ENCODE assay signal across 11 cellular contexts in the genomic region with DNA sequence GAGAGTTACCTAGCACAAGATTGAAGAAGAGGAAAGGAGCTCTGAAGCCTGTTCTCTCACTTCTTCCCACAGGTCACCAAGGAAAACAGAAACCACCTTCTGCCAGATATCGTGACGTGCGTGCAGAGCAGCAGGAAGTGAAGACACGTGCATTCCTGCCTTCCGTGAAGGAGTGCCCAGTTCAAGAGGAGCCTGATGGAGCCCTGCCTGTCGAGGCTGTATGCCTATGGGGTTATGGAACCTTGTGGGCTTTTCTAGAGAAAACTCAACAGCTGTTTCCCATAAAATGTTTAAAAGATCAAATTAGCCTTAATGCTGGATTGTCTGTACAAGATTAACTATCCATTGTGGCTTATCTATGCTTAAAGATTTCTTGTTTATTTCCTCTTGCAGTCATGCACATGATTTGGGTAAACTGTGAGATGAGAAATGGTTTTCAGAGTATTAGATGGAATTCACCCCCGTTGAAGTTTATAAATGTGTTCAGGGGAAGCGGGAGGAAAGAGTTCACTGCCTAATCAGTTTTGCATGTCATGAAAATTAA.
DNase-seq lines count a peak whose midpoint lies in the region; FAIRE-seq and TF ChIP-seq lines count a peak whose summit lies in the region.
"Had no signal": no experiment of that assay in that cellular context is flagged by ENCODE, and none has a peak within 500 bp of the region (broad histone marks: within the 10 kb centered on the region; RNA-seq: fewer than 3 reads in every experiment).

No MANE protein-coding gene starts in this region.

- FAIRE-seq in GM19239 (lab: Jason Lieb, UNC) = peak; percentile 77

- DNase-seq in CD1c-positive myeloid dendritic cell (ENCODE audit: extremely low spot score) = peak; percentile 44
- DNase-seq in GM19239 (ENCODE audit: insufficient read length, low spot score) = peak; percentile 22
- DNase-seq in activated CD4-positive, alpha-beta T cell treated with anti-CD3 and anti-CD28 coated beads, Interleukin-2, amount 50 U/mL, for 48 hours = peak; percentile 13 to 38
- peak; percentile 61 for DNase-seq in iris pigment epithelial cell (ENCODE audit: low read depth)
- DNase-seq in GM13977 (ENCODE audit: low spot score) = no peak
- no peak for DNase-seq in C1 segment of cervical spinal cord (lab: John Stamatoyannopoulos, UW)
- DNase-seq in nucleus accumbens (lab: John Stamatoyannopoulos, UW) = no peak
- DNase-seq in activated effector memory CD4-positive, alpha-beta T cell treated with anti-CD3 and anti-CD28 coated beads, Interleukin-2, amount 50 U/mL, for 16 hours = no peak
- DNase-seq: amygdala, DMS79 treated with DMSO at 0.1 percent for 48 hours, head of caudate nucleus had no signal

- no peak for TF ChIP-seq CTCF in GM13977 (IDR thresholded peaks at IDR 0.05; ENCODE audit: extremely low read depth, insufficient read depth, missing control alignments)

- in situ Hi-C loops in GM13977 (cut with MboI; ENCODE audit: low pct_unique_long_range_greater_than_20kb, low sequenced_read_pairs, unreplicated experiment) = no loop called here

Comparison
In these comparisons a context has a peak if more than half of its experiments do, and no peak if none do; other contexts are left out.
1. DNase-seq: peak in CD1c-positive myeloid dendritic cell (single experiment), GM19239 (single experiment), activated CD4-positive, alpha-beta T cell treated with anti-CD3 and anti-CD28 coated beads, Interleukin-2, amount 50 U/mL, for 48 hours (2 of 2) and iris pigment epithelial cell (single experiment); none in GM13977 (single experiment), C1 segment of cervical spinal cord (0 of 14), nucleus accumbens (0 of 56) and activated effector memory CD4-positive, alpha-beta T cell treated with anti-CD3 and anti-CD28 coated beads, Interleukin-2, amount 50 U/mL, for 16 hours (single experiment).